ENCODE assay signal across 8 cellular contexts in the genomic region with DNA sequence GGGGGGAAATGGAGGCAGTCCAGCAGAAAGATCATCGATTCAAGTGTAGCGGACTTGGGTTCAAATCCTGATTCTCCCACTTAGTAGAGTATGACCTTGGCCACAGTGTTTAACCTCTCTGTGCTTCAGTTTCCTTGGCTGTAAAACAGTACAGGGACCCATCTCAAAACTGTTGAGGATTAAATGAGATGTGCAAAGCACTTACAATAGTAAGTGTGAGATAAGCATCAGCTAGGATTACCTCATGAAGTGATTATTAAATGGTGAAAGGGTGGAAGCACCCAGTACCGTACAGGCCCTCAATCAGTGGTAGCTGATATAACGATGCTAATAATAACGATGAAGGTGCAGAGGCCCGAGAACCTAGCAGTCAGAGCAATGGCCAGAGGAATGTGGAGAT. TPM values are rescaled to one million over a fixed set of nuclear protein-coding genes. Genes with fewer than 3 reads are reported as not detected.
DNase-seq lines count a peak whose midpoint lies in the region; ATAC-seq and FAIRE-seq lines count a peak whose summit lies in the region.

No MANE protein-coding gene starts in this region.

- H3K27me3 ChIP-seq in small intestine (ENCODE audit: control insufficient read depth in 2 of 2, insufficient read depth in 2 of 2, low read length in 2 of 2), result no peaks in the 10 kb centered on the region

- peak overlapping the region; percentile 50 to 100 for H3K27ac ChIP-seq in small intestine (ENCODE audit: low read depth in 1 of 2, low read length in 1 of 2)

- no peaks in the 10 kb centered on the region for H3K9me3 ChIP-seq in small intestine (ENCODE audit: control insufficient read depth, low read depth)

- H3K27ac Mint-ChIP-seq in dendritic cell treated with granulocyte-macrophage colony-stimulating factor and Interleukin-4, amounts not matched to agents 40 ng/mL and 50 ng/mL, for 4 days, result peak overlapping the region; percentile 95

- H3K9me3 Mint-ChIP-seq in dendritic cell treated with granulocyte-macrophage colony-stimulating factor and Interleukin-4, amounts not matched to agents 40 ng/mL and 50 ng/mL, for 4 days, result no peaks in the 10 kb centered on the region

- ATAC-seq in GM21360 (IDR thresholded peaks at IDR 0.05; ENCODE audit: unreplicated experiment), result peak; percentile 0
- ATAC-seq in HG03521 (IDR thresholded peaks at IDR 0.05; ENCODE audit: unreplicated experiment), result peak; percentile 3

- DNase-seq in small intestine (no peak), T-helper 9 cell (no peak), NCI-H2029 (lab: John Stamatoyannopoulos, UW) (no peak), NCI-H1092 treated with DMSO at 0.1 percent for 48 hours (lab: John Stamatoyannopoulos, UW) (no peak), cerebellum (ENCODE audit: low spot score) (no peak)

- peaks cover 49% of the 10 kb centered on the region for H3K4me1 Mint-ChIP-seq in dendritic cell treated with granulocyte-macrophage colony-stimulating factor and Interleukin-4, amounts not matched to agents 40 ng/mL and 50 ng/mL, for 4 days (ENCODE audit: low read depth)

- H3K36me3 ChIP-seq in small intestine (ENCODE audit: control insufficient read depth in 2 of 2, insufficient read depth in 2 of 2, low read length in 2 of 2), result no peaks in the 10 kb centered on the region

- no peaks in the 10 kb centered on the region for H3K36me3 Mint-ChIP-seq in dendritic cell treated with granulocyte-macrophage colony-stimulating factor and Interleukin-4, amounts not matched to agents 40 ng/mL and 50 ng/mL, for 4 days (ENCODE audit: low read depth)

- no peak overlapping the region for H3K4me3 ChIP-seq in small intestine (ENCODE audit: low read depth in 1 of 2, low read length in 2 of 2)

- no peaks in the 10 kb centered on the region for H3K27me3 Mint-ChIP-seq in dendritic cell treated with granulocyte-macrophage colony-stimulating factor and Interleukin-4, amounts not matched to agents 40 ng/mL and 50 ng/mL, for 4 days

- intact Hi-C loops in dendritic cell treated with granulocyte-macrophage colony-stimulating factor and Interleukin-4, amounts not matched to agents 40 ng/mL and 50 ng/mL, for 4 days (cut with micrococcal nuclease), result no loop called here

- no peak overlapping the region for H3K4me3 Mint-ChIP-seq in dendritic cell treated with granulocyte-macrophage colony-stimulating factor and Interleukin-4, amounts not matched to agents 40 ng/mL and 50 ng/mL, for 4 days

- peaks cover 0 to 3% of the 10 kb centered on the region in 2 donors for H3K4me1 ChIP-seq in small intestine (ENCODE audit: control insufficient read depth in 2 of 2, insufficient read depth in 1 of 2, low read depth in 1 of 2, low read length in 1 of 2)

- no peak for FAIRE-seq in small intestine (lab: Jason Lieb, UNC)

- 54 to 59% (median 56%) methylated on average over 6 of the region's 6 CpGs for WGBS in small intestine, 3 donors

RNA-seq across cellular contexts. Expression of gene PRPS1, which starts 45.1 kb away (rescaled TPM):
- 10 to 100 TPM in 2 of 3 donors, 1 to 10 TPM in 1; 2.9 to 18.2 (median 13.2) TPM for polyA plus RNA-seq in small intestine
- 20.8 TPM for total RNA-seq in cerebellum
